8 cellular contexts compared by ENCODE assay signal in the genomic region with DNA sequence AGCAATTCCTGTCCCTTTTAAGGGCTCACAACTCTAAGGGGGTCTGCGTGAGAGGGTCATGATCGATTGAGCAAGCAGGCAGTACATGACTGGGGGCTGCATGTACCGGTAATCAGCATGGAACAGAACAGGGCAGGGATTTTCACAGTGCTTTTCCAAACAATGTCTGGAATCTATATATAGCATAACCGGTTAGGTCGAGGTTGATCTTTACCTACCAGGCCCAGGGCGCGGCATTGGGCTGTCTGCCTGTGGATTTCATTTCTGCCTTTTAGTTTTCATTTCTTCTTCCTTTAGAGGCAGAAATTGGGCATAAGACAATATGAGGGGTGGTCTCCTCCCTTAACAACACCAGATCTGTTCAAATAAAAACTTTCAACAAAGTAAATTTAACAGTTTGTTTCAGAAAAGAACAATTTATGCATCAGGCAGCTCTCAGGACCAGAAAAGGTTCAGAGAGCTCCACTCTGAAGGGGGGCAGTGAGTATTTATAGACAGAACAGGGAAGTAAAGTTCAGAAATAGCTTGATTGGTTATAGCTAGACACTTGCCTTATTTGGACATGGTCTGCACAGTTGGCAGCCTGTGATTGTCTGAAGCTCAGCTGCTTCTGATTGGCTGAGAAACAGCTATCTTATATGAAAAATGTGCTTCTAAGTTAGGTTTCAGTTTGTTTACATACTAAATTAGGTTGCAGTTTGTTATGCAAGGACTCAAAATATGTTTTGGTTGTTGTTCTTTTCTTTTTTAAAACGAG. TPM values are rescaled to one million over a fixed set of nuclear protein-coding genes. Genes with fewer than 3 reads are reported as not detected.
DNase-seq lines count a peak whose midpoint lies in the region; TF ChIP-seq lines count a peak whose summit lies in the region.

No MANE protein-coding gene starts in this region.

- no peaks in the 10 kb centered on the region for H3K36me3 ChIP-seq in suprapubic skin

- no peaks in the 10 kb centered on the region for H3K27me3 Mint-ChIP-seq in chondrocyte (ENCODE audit: low read depth)

- DNase-seq in DMS 273 (lab: John Stamatoyannopoulos, UW; ENCODE audit: unreplicated experiment) = peak; percentile 22
- DNase-seq in DMS 273 treated with DMSO at 0.1 percent for 48 hours (lab: John Stamatoyannopoulos, UW) = no peak
- peak; percentile 30 for DNase-seq in HT1080 (ENCODE audit: low read depth)
- DNase-seq in epithelial cell of prostate (ENCODE audit: low read depth, low spot score) = no peak
- no peak for DNase-seq in suprapubic skin (ENCODE audit: low spot score in 2 of 2)
- DNase-seq in chondrocyte (ENCODE audit: low spot score) = no peak
- DNase-seq in HuH-7.5 (ENCODE audit: low spot score) = no peak
- DNase-seq in activated naive CD4-positive, alpha-beta T cell treated with anti-CD3 and anti-CD28 coated beads, Interleukin-2, amount 50 U/mL, for 16 hours = no peak

- 53% methylated on average over 8 of the region's 8 CpGs for WGBS in suprapubic skin

- peaks cover 32% of the 10 kb centered on the region for H3K4me1 ChIP-seq in suprapubic skin

- H3K27me3 ChIP-seq in suprapubic skin = no peaks in the 10 kb centered on the region

- TF ChIP-seq CTCF in suprapubic skin (IDR thresholded peaks at IDR 0.05) (no peak), chondrocyte (IDR thresholded peaks at IDR 0.05) (no peak)

- no peak for TF ChIP-seq POLR2A in suprapubic skin (IDR thresholded peaks at IDR 0.05)

- no peaks in the 10 kb centered on the region for H3K36me3 Mint-ChIP-seq in chondrocyte (ENCODE audit: low read depth)

- TF ChIP-seq EP300 in suprapubic skin (IDR thresholded peaks at IDR 0.05) = no peak

- no peaks in the 10 kb centered on the region for H3K9me3 Mint-ChIP-seq in chondrocyte (ENCODE audit: low read depth)

- H3K9me3 ChIP-seq in suprapubic skin = no peaks in the 10 kb centered on the region

- H3K4me1 Mint-ChIP-seq in chondrocyte (ENCODE audit: low read depth) = peaks cover 11% of the 10 kb centered on the region

- no peak overlapping the region for H3K27ac Mint-ChIP-seq in chondrocyte (ENCODE audit: unreplicated experiment)

- peak overlapping the region; percentile 0 for H3K27ac ChIP-seq in epithelial cell of prostate
- H3K27ac ChIP-seq in suprapubic skin = peak overlapping the region; percentile 71

- H3K4me3 ChIP-seq in suprapubic skin = no peak overlapping the region

- H3K4me3 Mint-ChIP-seq in chondrocyte (ENCODE audit: unreplicated experiment) = no peak overlapping the region

RNA-seq across cellular contexts. Expression of gene B4GALT4, which starts 17.2 kb away (rescaled TPM):
- 16.1 and 16.3 TPM in 2 replicates for total RNA-seq in HT1080 (2014; rRNA removed; shearing (Covaris generic))
- 25.9 and 27.9 TPM in 2 replicates for polyA plus RNA-seq in HT1080 (2015; cell fraction: cytosol; rRNA removed)
- polyA plus RNA-seq in HT1080 (2015; cell fraction: nucleus; rRNA removed) = 29.6 and 31.0 TPM in 2 replicates
- 10 to 100 TPM; 13.6 to 19.4 (median 16.1) TPM for total RNA-seq in suprapubic skin
- total RNA-seq in chondrocyte = 25.8 to 26.7 TPM (median 25.9 TPM) in 3 replicates

RNA-seq across cellular contexts. Expression of gene ARHGAP31, which starts 36.4 kb away (rescaled TPM):
- 12.9 and 14.4 TPM in 2 replicates for total RNA-seq in HT1080 (2014; rRNA removed; shearing (Covaris generic))
- polyA plus RNA-seq in HT1080 (2015; cell fraction: cytosol; rRNA removed) = 5.7 and 6.3 TPM in 2 replicates
- 7.4 and 10.4 TPM in 2 replicates for polyA plus RNA-seq in HT1080 (2015; cell fraction: nucleus; rRNA removed)
- total RNA-seq in suprapubic skin (10 to 100 TPM; 15.8 to 26.6 (median 21.7) TPM), chondrocyte (35.2 to 50.3 TPM (median 37.1 TPM) in 3 replicates)

Comparison
In these comparisons a context has a peak if more than half of its experiments do, and no peak if none do; other contexts are left out.
1. DNase-seq: peak in DMS 273 (single experiment) and HT1080 (single experiment); none in DMS 273 treated with DMSO at 0.1 percent for 48 hours (single experiment), epithelial cell of prostate (single experiment), suprapubic skin (0 of 2), chondrocyte (single experiment), HuH-7.5 (single experiment) and activated naive CD4-positive, alpha-beta T cell treated with anti-CD3 and anti-CD28 coated beads, Interleukin-2, amount 50 U/mL, for 16 hours (single experiment).